ENCODE assay signal across 8 cellular contexts in genomic region chr18:49558356-49558755, GRCh38.
"Had no signal": no experiment of that assay in that cellular context is flagged by ENCODE, and none has a peak within 500 bp of the region (broad histone marks: within the 10 kb centered on the region; RNA-seq: fewer than 3 reads in every experiment).

No MANE protein-coding gene starts in this region.

- H3K36me3 ChIP-seq: HAP-1 had no signal

- FAIRE-seq: HTR-8/SVneo, K562 had no signal

- H3K9ac ChIP-seq: GM23248 had no signal

- DNase-seq: GM23248, GOT3, H7, IMR-90 had no signal

- ATAC-seq: HCT116, K562 had no signal

- H3K27ac ChIP-seq: GM23248 had no signal

- H3K4me3 ChIP-seq: GM23248, HAP-1, K562 had no signal

- H2AFZ ChIP-seq: GM23248 had no signal
